ENCODE assay signal across 1 cellular context in the genomic region with DNA sequence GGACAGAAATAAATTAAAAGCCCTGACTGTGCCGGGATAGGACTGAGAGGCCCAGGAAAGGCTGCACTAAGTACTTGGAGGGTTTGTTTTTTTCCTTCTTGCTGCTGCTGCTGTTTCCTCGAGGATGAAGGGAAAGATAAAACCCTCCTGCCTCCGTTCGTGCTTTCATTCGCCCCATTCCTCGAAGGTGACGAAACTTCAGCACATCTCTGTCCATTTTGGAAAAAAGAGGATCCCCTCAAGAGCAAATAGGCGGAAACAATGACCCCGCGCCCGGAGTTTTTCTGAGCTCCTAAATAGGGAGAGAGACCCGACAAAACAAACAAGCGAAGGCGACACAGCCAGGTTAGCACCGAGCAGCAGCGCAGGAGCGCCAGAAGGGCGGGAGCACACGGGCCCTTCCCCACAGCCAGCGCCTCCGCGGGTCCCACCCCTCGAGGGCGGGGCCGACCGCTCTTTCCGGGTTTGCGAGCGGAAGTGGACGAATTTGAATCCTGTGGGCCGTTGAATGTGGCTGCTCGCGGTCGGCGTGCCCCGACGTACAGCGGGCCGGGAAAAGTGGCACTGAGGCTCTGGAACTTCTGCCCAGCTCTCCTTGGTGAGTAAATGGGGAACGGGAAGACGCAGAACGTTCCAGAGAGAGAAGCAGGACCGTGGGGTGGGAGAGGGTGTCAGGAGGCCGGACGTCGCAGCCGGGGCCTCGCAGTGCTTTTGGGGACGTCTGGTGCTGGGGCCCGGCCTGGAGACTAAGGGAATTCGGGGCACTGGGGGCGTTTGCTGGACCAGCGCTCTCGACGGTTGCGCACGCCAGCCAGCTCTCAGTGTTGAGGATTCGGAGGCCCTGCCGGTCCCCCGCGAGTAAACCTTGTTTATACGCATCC.
TF ChIP-seq lines count a peak whose summit lies in the region.

TSS of gene G2E3 (plus strand) at position 484 of the 881 bp plus-strand sequence. CDS start 21,922 bp downstream, outside the sequence.

TF ChIP-seq in K562, 482 proteins besides CTCF, POLR2A, EP300 and RAD21 (continued from another document):
- TF ChIP-seq, protein P1, sequence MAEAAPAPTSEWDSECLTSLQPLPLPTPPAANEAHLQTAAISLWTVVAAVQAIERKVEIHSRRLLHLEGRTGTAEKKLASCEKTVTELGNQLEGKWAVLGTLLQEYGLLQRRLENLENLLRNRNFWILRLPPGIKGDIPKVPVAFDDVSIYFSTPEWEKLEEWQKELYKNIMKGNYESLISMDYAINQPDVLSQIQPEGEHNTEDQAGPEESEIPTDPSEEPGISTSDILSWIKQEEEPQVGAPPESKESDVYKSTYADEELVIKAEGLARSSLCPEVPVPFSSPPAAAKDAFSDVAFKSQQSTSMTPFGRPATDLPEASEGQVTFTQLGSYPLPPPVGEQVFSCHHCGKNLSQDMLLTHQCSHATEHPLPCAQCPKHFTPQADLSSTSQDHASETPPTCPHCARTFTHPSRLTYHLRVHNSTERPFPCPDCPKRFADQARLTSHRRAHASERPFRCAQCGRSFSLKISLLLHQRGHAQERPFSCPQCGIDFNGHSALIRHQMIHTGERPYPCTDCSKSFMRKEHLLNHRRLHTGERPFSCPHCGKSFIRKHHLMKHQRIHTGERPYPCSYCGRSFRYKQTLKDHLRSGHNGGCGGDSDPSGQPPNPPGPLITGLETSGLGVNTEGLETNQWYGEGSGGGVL (CRISPR knock-in tag; IDR thresholded peaks at IDR 0.05): no peak
- TF ChIP-seq GABPB1 (CRISPR knock-in tag; IDR thresholded peaks at IDR 0.05): peak; percentile 91
- no peak for TF ChIP-seq ZHX1 (conservative IDR thresholded peaks at IDR 0.05; ENCODE audit: low read length)
- TF ChIP-seq ZBED1 (IDR thresholded peaks at IDR 0.05): no peak
- TF ChIP-seq, protein P2, sequence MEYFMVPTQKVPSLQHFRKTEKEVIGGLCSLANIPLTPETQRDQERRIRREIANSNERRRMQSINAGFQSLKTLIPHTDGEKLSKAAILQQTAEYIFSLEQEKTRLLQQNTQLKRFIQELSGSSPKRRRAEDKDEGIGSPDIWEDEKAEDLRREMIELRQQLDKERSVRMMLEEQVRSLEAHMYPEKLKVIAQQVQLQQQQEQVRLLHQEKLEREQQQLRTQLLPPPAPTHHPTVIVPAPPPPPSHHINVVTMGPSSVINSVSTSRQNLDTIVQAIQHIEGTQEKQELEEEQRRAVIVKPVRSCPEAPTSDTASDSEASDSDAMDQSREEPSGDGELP (CRISPR knock-in tag; IDR thresholded peaks at IDR 0.05; ENCODE audit: borderline replicate concordance): peak; percentile 70; the same call in 1 of the 2 replicates
- TF ChIP-seq BRD4 (IDR thresholded peaks at IDR 0.05): peak; percentile 72; the same call in 1 of the 2 replicates
- peak; percentile 65 for TF ChIP-seq FIP1L1 (IDR thresholded peaks at IDR 0.05; ENCODE audit: low read depth, low read length, poor library complexity, severe bottlenecking)
- TF ChIP-seq, protein P3, sequence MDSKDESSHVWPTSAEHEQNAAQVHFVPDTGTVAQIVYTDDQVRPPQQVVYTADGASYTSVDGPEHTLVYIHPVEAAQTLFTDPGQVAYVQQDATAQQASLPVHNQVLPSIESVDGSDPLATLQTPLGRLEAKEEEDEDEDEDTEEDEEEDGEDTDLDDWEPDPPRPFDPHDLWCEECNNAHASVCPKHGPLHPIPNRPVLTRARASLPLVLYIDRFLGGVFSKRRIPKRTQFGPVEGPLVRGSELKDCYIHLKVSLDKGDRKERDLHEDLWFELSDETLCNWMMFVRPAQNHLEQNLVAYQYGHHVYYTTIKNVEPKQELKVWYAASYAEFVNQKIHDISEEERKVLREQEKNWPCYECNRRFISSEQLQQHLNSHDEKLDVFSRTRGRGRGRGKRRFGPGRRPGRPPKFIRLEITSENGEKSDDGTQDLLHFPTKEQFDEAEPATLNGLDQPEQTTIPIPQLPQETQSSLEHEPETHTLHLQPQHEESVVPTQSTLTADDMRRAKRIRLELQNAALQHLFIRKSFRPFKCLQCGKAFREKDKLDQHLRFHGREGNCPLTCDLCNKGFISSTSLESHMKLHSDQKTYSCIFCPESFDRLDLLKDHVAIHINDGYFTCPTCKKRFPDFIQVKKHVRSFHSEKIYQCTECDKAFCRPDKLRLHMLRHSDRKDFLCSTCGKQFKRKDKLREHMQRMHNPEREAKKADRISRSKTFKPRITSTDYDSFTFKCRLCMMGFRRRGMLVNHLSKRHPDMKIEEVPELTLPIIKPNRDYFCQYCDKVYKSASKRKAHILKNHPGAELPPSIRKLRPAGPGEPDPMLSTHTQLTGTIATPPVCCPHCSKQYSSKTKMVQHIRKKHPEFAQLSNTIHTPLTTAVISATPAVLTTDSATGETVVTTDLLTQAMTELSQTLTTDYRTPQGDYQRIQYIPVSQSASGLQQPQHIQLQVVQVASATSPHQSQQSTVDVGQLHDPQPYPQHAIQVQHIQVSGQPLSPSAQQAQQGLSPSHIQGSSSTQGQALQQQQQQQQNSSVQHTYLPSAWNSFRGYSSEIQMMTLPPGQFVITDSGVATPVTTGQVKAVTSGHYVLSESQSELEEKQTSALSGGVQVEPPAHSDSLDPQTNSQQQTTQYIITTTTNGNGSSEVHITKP (IDR thresholded peaks at IDR 0.05; ENCODE audit: partially characterized antibody): peak; percentile 11
- TF ChIP-seq, protein P4, sequence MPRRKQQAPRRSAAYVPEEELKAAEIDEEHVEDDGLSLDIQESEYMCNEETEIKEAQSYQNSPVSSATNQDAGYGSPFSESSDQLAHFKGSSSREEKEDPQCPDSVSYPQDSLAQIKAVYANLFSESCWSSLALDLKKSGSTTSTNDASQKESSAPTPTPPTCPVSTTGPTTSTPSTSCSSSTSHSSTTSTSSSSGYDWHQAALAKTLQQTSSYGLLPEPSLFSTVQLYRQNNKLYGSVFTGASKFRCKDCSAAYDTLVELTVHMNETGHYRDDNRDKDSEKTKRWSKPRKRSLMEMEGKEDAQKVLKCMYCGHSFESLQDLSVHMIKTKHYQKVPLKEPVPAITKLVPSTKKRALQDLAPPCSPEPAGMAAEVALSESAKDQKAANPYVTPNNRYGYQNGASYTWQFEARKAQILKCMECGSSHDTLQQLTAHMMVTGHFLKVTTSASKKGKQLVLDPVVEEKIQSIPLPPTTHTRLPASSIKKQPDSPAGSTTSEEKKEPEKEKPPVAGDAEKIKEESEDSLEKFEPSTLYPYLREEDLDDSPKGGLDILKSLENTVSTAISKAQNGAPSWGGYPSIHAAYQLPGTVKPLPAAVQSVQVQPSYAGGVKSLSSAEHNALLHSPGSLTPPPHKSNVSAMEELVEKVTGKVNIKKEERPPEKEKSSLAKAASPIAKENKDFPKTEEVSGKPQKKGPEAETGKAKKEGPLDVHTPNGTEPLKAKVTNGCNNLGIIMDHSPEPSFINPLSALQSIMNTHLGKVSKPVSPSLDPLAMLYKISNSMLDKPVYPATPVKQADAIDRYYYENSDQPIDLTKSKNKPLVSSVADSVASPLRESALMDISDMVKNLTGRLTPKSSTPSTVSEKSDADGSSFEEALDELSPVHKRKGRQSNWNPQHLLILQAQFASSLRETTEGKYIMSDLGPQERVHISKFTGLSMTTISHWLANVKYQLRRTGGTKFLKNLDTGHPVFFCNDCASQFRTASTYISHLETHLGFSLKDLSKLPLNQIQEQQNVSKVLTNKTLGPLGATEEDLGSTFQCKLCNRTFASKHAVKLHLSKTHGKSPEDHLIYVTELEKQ (CRISPR knock-in tag; IDR thresholded peaks at IDR 0.05): no peak
- no peak for TF ChIP-seq ZFP30 (CRISPR knock-in tag; IDR thresholded peaks at IDR 0.05; ENCODE audit: borderline replicate concordance)
- TF ChIP-seq, protein P5, sequence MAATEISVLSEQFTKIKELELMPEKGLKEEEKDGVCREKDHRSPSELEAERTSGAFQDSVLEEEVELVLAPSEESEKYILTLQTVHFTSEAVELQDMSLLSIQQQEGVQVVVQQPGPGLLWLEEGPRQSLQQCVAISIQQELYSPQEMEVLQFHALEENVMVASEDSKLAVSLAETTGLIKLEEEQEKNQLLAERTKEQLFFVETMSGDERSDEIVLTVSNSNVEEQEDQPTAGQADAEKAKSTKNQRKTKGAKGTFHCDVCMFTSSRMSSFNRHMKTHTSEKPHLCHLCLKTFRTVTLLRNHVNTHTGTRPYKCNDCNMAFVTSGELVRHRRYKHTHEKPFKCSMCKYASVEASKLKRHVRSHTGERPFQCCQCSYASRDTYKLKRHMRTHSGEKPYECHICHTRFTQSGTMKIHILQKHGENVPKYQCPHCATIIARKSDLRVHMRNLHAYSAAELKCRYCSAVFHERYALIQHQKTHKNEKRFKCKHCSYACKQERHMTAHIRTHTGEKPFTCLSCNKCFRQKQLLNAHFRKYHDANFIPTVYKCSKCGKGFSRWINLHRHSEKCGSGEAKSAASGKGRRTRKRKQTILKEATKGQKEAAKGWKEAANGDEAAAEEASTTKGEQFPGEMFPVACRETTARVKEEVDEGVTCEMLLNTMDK (IDR thresholded peaks at IDR 0.05; ENCODE audit: borderline replicate concordance, insufficient read depth, low read depth, low read length, poor library complexity, severe bottlenecking): peak; percentile 7
- TF ChIP-seq, protein P6, sequence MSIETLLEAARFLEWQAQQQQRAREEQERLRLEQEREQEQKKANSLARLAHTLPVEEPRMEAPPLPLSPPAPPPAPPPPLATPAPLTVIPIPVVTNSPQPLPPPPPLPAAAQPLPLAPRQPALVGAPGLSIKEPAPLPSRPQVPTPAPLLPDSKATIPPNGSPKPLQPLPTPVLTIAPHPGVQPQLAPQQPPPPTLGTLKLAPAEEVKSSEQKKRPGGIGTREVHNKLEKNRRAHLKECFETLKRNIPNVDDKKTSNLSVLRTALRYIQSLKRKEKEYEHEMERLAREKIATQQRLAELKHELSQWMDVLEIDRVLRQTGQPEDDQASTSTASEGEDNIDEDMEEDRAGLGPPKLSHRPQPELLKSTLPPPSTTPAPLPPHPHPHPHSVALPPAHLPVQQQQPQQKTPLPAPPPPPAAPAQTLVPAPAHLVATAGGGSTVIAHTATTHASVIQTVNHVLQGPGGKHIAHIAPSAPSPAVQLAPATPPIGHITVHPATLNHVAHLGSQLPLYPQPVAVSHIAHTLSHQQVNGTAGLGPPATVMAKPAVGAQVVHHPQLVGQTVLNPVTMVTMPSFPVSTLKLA (conservative IDR thresholded peaks at IDR 0.05): peak; percentile 71 to 86
- TF ChIP-seq CEBPG (CRISPR knock-in tag; IDR thresholded peaks at IDR 0.05): peak; percentile 33; the same call in 1 of the 2 replicates
- TF ChIP-seq CEBPG (tag; conservative IDR thresholded peaks at IDR 0.05 in 1 of 2, IDR thresholded peaks at IDR 0.05 in 1 of 2): peak in 1 of 2 experiments; percentile 22; a peak in 1 of 4 replicates
